In genomic region chr15:68231102-68231818, GRCh38 we compare ENCODE assay signal across 10 cellular contexts. TPM values are rescaled to one million over a fixed set of nuclear protein-coding genes. Genes with fewer than 3 reads are reported as not detected.
DNase-seq lines count a peak whose midpoint lies in the region; ATAC-seq and TF ChIP-seq lines count a peak whose summit lies in the region.
"Had no signal": no experiment of that assay in that cellular context is flagged by ENCODE, and none has a peak within 500 bp of the region (broad histone marks: within the 10 kb centered on the region; RNA-seq: fewer than 3 reads in every experiment).

No MANE protein-coding gene starts in this region.

- H3K9me3 ChIP-seq in CD4-positive, alpha-beta memory T cell (ENCODE audit: control insufficient read depth in 1 of 2, low read length in 2 of 2), result no peaks in the 10 kb centered on the region
- no peaks in the 10 kb centered on the region for H3K9me3 ChIP-seq in HEK293 (ENCODE audit: control insufficient read depth, insufficient read depth, low read depth, low read length)
- H3K9me3 ChIP-seq: esophagus squamous epithelium had no signal

- no peak overlapping the region for H3K4me3 ChIP-seq in CD4-positive, alpha-beta memory T cell (ENCODE audit: low read length in 2 of 2)
- H3K4me3 ChIP-seq in HEK293 (ENCODE audit: low read depth, low read length), result no peak overlapping the region
- H3K4me3 ChIP-seq: esophagus squamous epithelium had no signal

- no peaks in the 10 kb centered on the region for H3K27me3 ChIP-seq in CD4-positive, alpha-beta memory T cell (ENCODE audit: insufficient read depth, low read length)

- H3K36me3 Mint-ChIP-seq in CD4-positive, alpha-beta memory T cell, result peaks cover 0 to 3% of the 10 kb centered on the region in 2 donors
- H3K36me3 Mint-ChIP-seq in activated T-helper 2 cell treated with anti-CD3 and anti-CD28 coated beads, Interferon-gamma antibody, Interleukin-2, Interleukin-4, amounts not matched to agents 10 μg/mL and 5 μg/mL and 100 μg/mL, durations not matched to agents 14 hours and 24 hours and 36 hours (ENCODE audit: low read depth), result peaks cover 13% of the 10 kb centered on the region
- H3K36me3 Mint-ChIP-seq in natural killer cell, result no peaks in the 10 kb centered on the region

- no peak for DNase-seq in CD4-positive, alpha-beta memory T cell
- DNase-seq in activated T-helper 2 cell treated with anti-CD3 and anti-CD28 coated beads, Interferon-gamma antibody, Interleukin-2, Interleukin-4, amounts not matched to agents 10 μg/mL and 5 μg/mL and 100 μg/mL, durations not matched to agents 14 hours and 24 hours and 36 hours (ENCODE audit: low spot score), result no peak
- DNase-seq in natural killer cell (no peak), hippocampal formation (lab: John Stamatoyannopoulos, UW) (no peak)
- DNase-seq: DND-41, esophagus squamous epithelium, T1000 had no signal

- peaks cover 17 to 26% (median 21%) of the 10 kb centered on the region in 4 donors for H3K4me1 Mint-ChIP-seq in CD4-positive, alpha-beta memory T cell
- peaks cover 26% of the 10 kb centered on the region for H3K4me1 Mint-ChIP-seq in activated T-helper 2 cell treated with anti-CD3 and anti-CD28 coated beads, Interferon-gamma antibody, Interleukin-2, Interleukin-4, amounts not matched to agents 10 μg/mL and 5 μg/mL and 100 μg/mL, durations not matched to agents 14 hours and 24 hours and 36 hours (ENCODE audit: low read depth)
- H3K4me1 Mint-ChIP-seq in natural killer cell, result peaks cover 21 to 27% of the 10 kb centered on the region in 2 donors

- peaks cover 0 to under 1% of the 10 kb centered on the region in 2 donors for H3K27me3 Mint-ChIP-seq in CD4-positive, alpha-beta memory T cell
- no peaks in the 10 kb centered on the region for H3K27me3 Mint-ChIP-seq in activated T-helper 2 cell treated with anti-CD3 and anti-CD28 coated beads, Interferon-gamma antibody, Interleukin-2, Interleukin-4, amounts not matched to agents 10 μg/mL and 5 μg/mL and 100 μg/mL, durations not matched to agents 14 hours and 24 hours and 36 hours (ENCODE audit: low read depth)
- peaks cover 2 to 7% of the 10 kb centered on the region in 2 donors for H3K27me3 Mint-ChIP-seq in natural killer cell (ENCODE audit: low read depth in 2 of 2)

- H3K4me3 Mint-ChIP-seq in CD4-positive, alpha-beta memory T cell, result peak overlapping the region in 7 of 8 donors; percentile 27 to 78 (median 67)
- H3K4me3 Mint-ChIP-seq in activated T-helper 2 cell treated with anti-CD3 and anti-CD28 coated beads, Interferon-gamma antibody, Interleukin-2, Interleukin-4, amounts not matched to agents 10 μg/mL and 5 μg/mL and 100 μg/mL, durations not matched to agents 14 hours and 24 hours and 36 hours (ENCODE audit: low read depth), result peak overlapping the region; percentile 56
- peak overlapping the region; percentile 47 for H3K4me3 Mint-ChIP-seq in natural killer cell

- H3K36me3 ChIP-seq in CD4-positive, alpha-beta memory T cell (ENCODE audit: insufficient read depth, low read length), result no peaks in the 10 kb centered on the region
- no peaks in the 10 kb centered on the region; a peak in 1 of 3 replicates for H3K36me3 ChIP-seq in HEK293 (ENCODE audit: control insufficient read depth in 2 of 2, insufficient read depth in 1 of 2, low read length in 2 of 2)
- H3K36me3 ChIP-seq: esophagus squamous epithelium had no signal

- TF ChIP-seq CTCF in HEK293 (tag by site-specific recombination; IDR thresholded peaks at IDR 0.05) (no peak), natural killer cell (IDR thresholded peaks at IDR 0.05) (no peak)

- H3K9me3 Mint-ChIP-seq in CD4-positive, alpha-beta memory T cell, result no peaks in the 10 kb centered on the region
- no peaks in the 10 kb centered on the region for H3K9me3 Mint-ChIP-seq in activated T-helper 2 cell treated with anti-CD3 and anti-CD28 coated beads, Interferon-gamma antibody, Interleukin-2, Interleukin-4, amounts not matched to agents 10 μg/mL and 5 μg/mL and 100 μg/mL, durations not matched to agents 14 hours and 24 hours and 36 hours
- H3K9me3 Mint-ChIP-seq in natural killer cell, result no peaks in the 10 kb centered on the region

- POLR2A ChIA-PET in CD4-positive, alpha-beta memory T cell (lab: Charles Lee; ENCODE audit: partially characterized antibody), result interaction anchor here (3.0 to 4.8 kb wide), 2 partner anchors 46 to 177 kb away, joined by 14 to 42 read pairs; partner anchors contain the start of genes FEM1B and PIAS1
- POLR2A ChIA-PET in HEK293 (lab: Yijun Ruan, JAX), result interaction anchor here (0.7 to 1.2 kb wide), 3 partner anchors 46 to 1923 kb away, joined by 6 to 10 read pairs (median 8); partner anchors contain the start of gene FEM1B

- intact Hi-C loops in CD4-positive, alpha-beta memory T cell (cut with micrococcal nuclease), result no loop called here
- intact Hi-C loops in activated T-helper 2 cell treated with anti-CD3 and anti-CD28 coated beads, Interferon-gamma antibody, Interleukin-2, Interleukin-4, amounts not matched to agents 10 μg/mL and 5 μg/mL and 100 μg/mL, durations not matched to agents 14 hours and 24 hours and 36 hours (cut with micrococcal nuclease), result no loop called here
- intact Hi-C loops in natural killer cell (cut with micrococcal nuclease), result loop anchor here (2.0 kb wide), 1 partner anchor 176 kb away; the partner anchor contains the start of gene PIAS1

- peak overlapping the region in 3 of 7 donors; percentile 28 to 89 (median 78) for H3K27ac Mint-ChIP-seq in CD4-positive, alpha-beta memory T cell
- no peak overlapping the region for H3K27ac Mint-ChIP-seq in activated T-helper 2 cell treated with anti-CD3 and anti-CD28 coated beads, Interferon-gamma antibody, Interleukin-2, Interleukin-4, amounts not matched to agents 10 μg/mL and 5 μg/mL and 100 μg/mL, durations not matched to agents 14 hours and 24 hours and 36 hours
- peak overlapping the region in 1 of 2 donors; percentile 85 for H3K27ac Mint-ChIP-seq in natural killer cell

- ATAC-seq in natural killer cell (no peak), GM21825 (IDR thresholded peaks at IDR 0.05; ENCODE audit: unreplicated experiment) (no peak), GM19023 (IDR thresholded peaks at IDR 0.05; ENCODE audit: unreplicated experiment) (no peak)

- no peak overlapping the region for H3K27ac ChIP-seq in CD4-positive, alpha-beta memory T cell (ENCODE audit: low read depth, low read length)
- no peak overlapping the region for H3K27ac ChIP-seq in HEK293 (ENCODE audit: extremely low read depth, low read depth, low read length)

- CTCF ChIA-PET in CD4-positive, alpha-beta memory T cell (lab: Charles Lee; ENCODE audit: partially characterized antibody), result interaction anchor here (0.8 to 1.4 kb wide), 2 partner anchors 21 to 24 kb away, joined by 3 to 4 read pairs; no protein-coding TSS in a partner anchor
- CTCF ChIA-PET in HEK293 (lab: Yijun Ruan, JAX), result interaction anchor here (0.6 to 1.3 kb wide), 2 partner anchors 21 to 147 kb away, joined by 3 to 4 read pairs; no protein-coding TSS in a partner anchor

- peaks cover 20% of the 10 kb centered on the region for H3K4me1 ChIP-seq in CD4-positive, alpha-beta memory T cell (ENCODE audit: insufficient read depth, low read length)
- H3K4me1 ChIP-seq in HEK293 (ENCODE audit: control insufficient read depth, insufficient read depth, low read length), result peaks cover 4% of the 10 kb centered on the region; the same call in 1 of the 2 replicates

TF ChIP-seq in HEK293, 187 proteins besides CTCF, POLR2A, EP300 and RAD21 (continues in another document):
- no peak for TF ChIP-seq ZNF623 (tag by site-specific recombination; IDR thresholded peaks at IDR 0.05)
- peak; percentile 80 for TF ChIP-seq ZNF629 (tag by site-specific recombination; IDR thresholded peaks at IDR 0.05)
- TF ChIP-seq ZBTB7A (tag by site-specific recombination; IDR thresholded peaks at IDR 0.05; ENCODE audit: low read depth), result no peak
- TF ChIP-seq ZBTB17 (tag by site-specific recombination; IDR thresholded peaks at IDR 0.05), result peak; percentile 56
- TF ChIP-seq, protein P1, sequence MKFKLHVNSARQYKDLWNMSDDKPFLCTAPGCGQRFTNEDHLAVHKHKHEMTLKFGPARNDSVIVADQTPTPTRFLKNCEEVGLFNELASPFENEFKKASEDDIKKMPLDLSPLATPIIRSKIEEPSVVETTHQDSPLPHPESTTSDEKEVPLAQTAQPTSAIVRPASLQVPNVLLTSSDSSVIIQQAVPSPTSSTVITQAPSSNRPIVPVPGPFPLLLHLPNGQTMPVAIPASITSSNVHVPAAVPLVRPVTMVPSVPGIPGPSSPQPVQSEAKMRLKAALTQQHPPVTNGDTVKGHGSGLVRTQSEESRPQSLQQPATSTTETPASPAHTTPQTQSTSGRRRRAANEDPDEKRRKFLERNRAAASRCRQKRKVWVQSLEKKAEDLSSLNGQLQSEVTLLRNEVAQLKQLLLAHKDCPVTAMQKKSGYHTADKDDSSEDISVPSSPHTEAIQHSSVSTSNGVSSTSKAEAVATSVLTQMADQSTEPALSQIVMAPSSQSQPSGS (tag by site-specific recombination; IDR thresholded peaks at IDR 0.05; ENCODE audit: low read depth), result peak; percentile 87
- no peak for TF ChIP-seq ZNF791 (tag by site-specific recombination; IDR thresholded peaks at IDR 0.05)

RNA-seq across cellular contexts. Expression of gene CLN6, which starts 1.7 kb away (rescaled TPM):
- 10 to 100 TPM; 14.5 to 15.6 TPM for total RNA-seq in CD4-positive, alpha-beta memory T cell
- 1 to 10 TPM; 2.2 to 2.6 TPM for polyA plus RNA-seq in CD4-positive, alpha-beta memory T cell
- total RNA-seq in activated T-helper 2 cell treated with anti-CD3 and anti-CD28 coated beads, Interferon-gamma antibody, Interleukin-2, Interleukin-4, amounts not matched to agents 10 μg/mL and 5 μg/mL and 100 μg/mL, durations not matched to agents 14 hours and 24 hours and 36 hours, result 82.4 and 84.9 TPM in 2 replicates
- 10 to 100 TPM; 14.9 to 19.0 (median 15.5) TPM for total RNA-seq in natural killer cell

RNA-seq across cellular contexts. Expression of gene CALML4, which starts 26.1 kb away (rescaled TPM):
- total RNA-seq in CD4-positive, alpha-beta memory T cell, result 1 to 10 TPM; 3.8 to 5.1 TPM
- under 1 TPM; 0.79 to 0.84 TPM for polyA plus RNA-seq in CD4-positive, alpha-beta memory T cell
- 11.9 and 12.1 TPM in 2 replicates for total RNA-seq in activated T-helper 2 cell treated with anti-CD3 and anti-CD28 coated beads, Interferon-gamma antibody, Interleukin-2, Interleukin-4, amounts not matched to agents 10 μg/mL and 5 μg/mL and 100 μg/mL, durations not matched to agents 14 hours and 24 hours and 36 hours
- total RNA-seq in natural killer cell, result 1 to 10 TPM; 2.1 to 3.9 (median 3.7) TPM

RNA-seq across cellular contexts. Expression of gene FEM1B, which starts 46.3 kb away (rescaled TPM):
- 10 to 100 TPM; 48.3 to 49.1 TPM for total RNA-seq in CD4-positive, alpha-beta memory T cell
- 10 to 100 TPM; 19.0 to 28.8 TPM for polyA plus RNA-seq in CD4-positive, alpha-beta memory T cell
- 45.1 and 50.4 TPM in 2 replicates for total RNA-seq in activated T-helper 2 cell treated with anti-CD3 and anti-CD28 coated beads, Interferon-gamma antibody, Interleukin-2, Interleukin-4, amounts not matched to agents 10 μg/mL and 5 μg/mL and 100 μg/mL, durations not matched to agents 14 hours and 24 hours and 36 hours
- total RNA-seq in natural killer cell, result 10 to 100 TPM; 57.4 to 73.5 (median 67.9) TPM
